8 cellular contexts compared by ENCODE assay signal in the genomic region with DNA sequence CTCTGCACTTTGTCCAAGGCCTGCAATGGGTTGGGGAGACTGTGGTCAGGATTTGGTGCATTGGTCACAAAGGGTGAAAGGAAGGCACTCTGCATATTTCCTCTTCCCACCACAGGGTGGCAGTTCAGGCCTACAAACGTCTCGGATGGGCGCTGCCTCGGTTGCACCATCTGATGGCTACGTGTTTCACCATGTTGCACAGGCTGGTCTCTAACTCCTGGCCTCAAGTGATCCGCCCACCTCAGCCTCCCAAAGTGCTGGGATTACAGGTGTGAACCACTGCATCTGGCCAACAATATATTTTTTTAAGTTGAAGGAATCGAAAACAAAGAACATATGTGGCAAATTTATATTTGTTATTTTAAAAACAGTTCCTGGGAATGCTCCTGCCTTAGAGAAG.
DNase-seq lines count a peak whose midpoint lies in the region; ATAC-seq and TF ChIP-seq lines count a peak whose summit lies in the region.

No MANE protein-coding gene starts in this region.

- peak overlapping the region in 3 of 11 experiments; percentile 1 to 36 (median 32); a peak in 1 of 22 replicates for H3K27ac ChIP-seq in BLaER1 treated with 17β-estradiol and CSF1 and Interleukin-3, amounts not matched to agents 10 nM and 100 nM
- peak overlapping the region; percentile 3 for H3K27ac ChIP-seq in WERI-Rb-1

- TF ChIP-seq CTCF in WERI-Rb-1 (IDR thresholded peaks at IDR 0.05; ENCODE audit: low read depth, low read length) = peak; percentile 89

- ATAC-seq in GM21737 (IDR thresholded peaks at IDR 0.05; ENCODE audit: unreplicated experiment) (peak; percentile 64), GM19463 (IDR thresholded peaks at IDR 0.05; ENCODE audit: unreplicated experiment) (no peak)

- H3K27me3 ChIP-seq in BLaER1 treated with 17β-estradiol and CSF1 and Interleukin-3, amounts not matched to agents 10 nM and 100 nM = no peaks in the 10 kb centered on the region
- no peaks in the 10 kb centered on the region for H3K27me3 ChIP-seq in WERI-Rb-1 (ENCODE audit: insufficient read depth, low read depth, severe bottlenecking)

- no peak overlapping the region for H3K4me3 ChIP-seq in BLaER1 treated with 17β-estradiol and CSF1 and Interleukin-3, amounts not matched to agents 10 nM and 100 nM
- H3K4me3 ChIP-seq in WERI-Rb-1 (ENCODE audit: low read depth, low read length) = no peak overlapping the region

- peak; percentile 41 for DNase-seq in NCI-H2107 treated with DMSO at 0.1 percent for 48 hours (lab: John Stamatoyannopoulos, UW; ENCODE audit: unreplicated experiment)
- DNase-seq in WERI-Rb-1 = peak; percentile 71
- DNase-seq in central memory CD4-positive, alpha-beta T cell = peak; percentile 43
- peak; percentile 83 for DNase-seq in left kidney (ENCODE audit: low read depth, low spot score)
- DNase-seq in stimulated activated CD4-positive, alpha-beta T cell treated with anti-CD3 and anti-CD28 coated beads, Interleukin-4, amount 100 ng/mL, for 24 hours = peak; percentile 59

- no peaks in the 10 kb centered on the region for H3K36me3 ChIP-seq in BLaER1 treated with 17β-estradiol and CSF1 and Interleukin-3, amounts not matched to agents 10 nM and 100 nM
- no peaks in the 10 kb centered on the region for H3K36me3 ChIP-seq in WERI-Rb-1

- H3K4me1 ChIP-seq in BLaER1 treated with 17β-estradiol and CSF1 and Interleukin-3, amounts not matched to agents 10 nM and 100 nM = peaks cover 6 to 16% (median 11%) of the 10 kb centered on the region in 10 experiments

- peak overlapping the region in 4 of 11 experiments; percentile 22 to 30 (median 26); a peak in 3 of 22 replicates for H3K9ac ChIP-seq in BLaER1 treated with 17β-estradiol and CSF1 and Interleukin-3, amounts not matched to agents 10 nM and 100 nM

- H3K4me2 ChIP-seq in BLaER1 treated with 17β-estradiol and CSF1 and Interleukin-3, amounts not matched to agents 10 nM and 100 nM = peak overlapping the region in 10 of 11 experiments; percentile 17 to 72 (median 41); a peak in 17 of 22 replicates

- peaks cover 0 to 20% (median 0%) of the 10 kb centered on the region in 11 experiments; a peak in 6 of 22 replicates for H3K9me3 ChIP-seq in BLaER1 treated with 17β-estradiol and CSF1 and Interleukin-3, amounts not matched to agents 10 nM and 100 nM (replicated peaks in 1 of 11)
- no peaks in the 10 kb centered on the region for H3K9me3 ChIP-seq in WERI-Rb-1 (ENCODE audit: severe bottlenecking)

- no peaks in the 10 kb centered on the region for H4K20me1 ChIP-seq in BLaER1 treated with 17β-estradiol and CSF1 and Interleukin-3, amounts not matched to agents 10 nM and 100 nM
